26 cellular contexts compared by ENCODE assay signal in genomic region chr22:24752091-24752623, GRCh38. TPM values are rescaled to one million over a fixed set of nuclear protein-coding genes. Genes with fewer than 3 reads are reported as not detected.
"Had no signal": no experiment of that assay in that cellular context is flagged by ENCODE, and none has a peak within 500 bp of the region (broad histone marks: within the 10 kb centered on the region; RNA-seq: fewer than 3 reads in every experiment).

No MANE protein-coding gene starts in this region.

- H3K4me3 ChIP-seq: adrenal gland, colonic mucosa, SK-N-MC had no signal

- H3K36me3 Mint-ChIP-seq: activated naive CD8-positive, alpha-beta T cell treated with anti-CD3 and anti-CD28 coated beads, Interleukin-2, amount 10 ng/mL, durations not matched to agents 7 days and 5 days; T-cell had no signal

- H3K27ac ChIP-seq: adrenal gland, colonic mucosa, SK-N-MC, VCaP had no signal

- H3K4me1 ChIP-seq: colonic mucosa had no signal

- H3K36me3 ChIP-seq: adrenal gland, colonic mucosa had no signal

- H3K27ac Mint-ChIP-seq: activated CD4-positive, alpha-beta T cell treated with anti-CD3 and anti-CD28 coated beads for 36 hours; activated CD8-positive, alpha-beta T cell treated with anti-CD3 and anti-CD28 coated beads for 36 hours; activated naive CD8-positive, alpha-beta T cell treated with anti-CD3 and anti-CD28 coated beads, Interleukin-2, amount 10 ng/mL, durations not matched to agents 7 days and 5 days; T-cell had no signal

- DNase-seq: activated CD4-positive, alpha-beta T cell treated with anti-CD3 and anti-CD28 coated beads for 36 hours; activated CD8-positive, alpha-beta memory T cell treated with anti-CD3 and anti-CD28 coated beads, Interleukin-2, amount 50 U/mL, for 48 hours; activated CD8-positive, alpha-beta T cell treated with anti-CD3 and anti-CD28 coated beads for 36 hours; activated naive CD4-positive, alpha-beta T cell treated with anti-CD3 and anti-CD28 coated beads, Interleukin-2, amount 50 U/mL, for 16 hours; activated naive CD8-positive, alpha-beta T cell treated with anti-CD3 and anti-CD28 coated beads, Interleukin-2, amount 10 ng/mL, durations not matched to agents 7 days and 5 days; activated T-cell treated with anti-CD3 and anti-CD28 coated beads, Interleukin-2, amount 50 U/mL, for 1 hour; adrenal gland; anterior cingulate cortex; caudate nucleus; colonic mucosa; Karpas-422; MM.1S; NCI-H1105; NCI-H1436; NCI-H1694 treated with DMSO at 0.1 percent for 48 hours; NCI-H2029 treated with DMSO at 0.1 percent for 48 hours; NCI-H526 treated with DMSO at 0.1 percent for 48 hours; RPMI8226; T-cell; T-helper 2 cell had no signal

- H3K9me3 ChIP-seq: adrenal gland, colonic mucosa had no signal

- H3K27me3 Mint-ChIP-seq: activated CD8-positive, alpha-beta T cell treated with anti-CD3 and anti-CD28 coated beads for 36 hours had no signal

- H3K4me3 Mint-ChIP-seq: activated CD4-positive, alpha-beta T cell treated with anti-CD3 and anti-CD28 coated beads for 36 hours; activated CD8-positive, alpha-beta T cell treated with anti-CD3 and anti-CD28 coated beads for 36 hours; activated naive CD8-positive, alpha-beta T cell treated with anti-CD3 and anti-CD28 coated beads, Interleukin-2, amount 10 ng/mL, durations not matched to agents 7 days and 5 days; T-cell had no signal

- H3K4me1 Mint-ChIP-seq: activated CD4-positive, alpha-beta T cell treated with anti-CD3 and anti-CD28 coated beads for 36 hours; activated naive CD8-positive, alpha-beta T cell treated with anti-CD3 and anti-CD28 coated beads, Interleukin-2, amount 10 ng/mL, durations not matched to agents 7 days and 5 days; T-cell had no signal

- H3K9me3 Mint-ChIP-seq: activated CD8-positive, alpha-beta T cell treated with anti-CD3 and anti-CD28 coated beads for 36 hours; activated naive CD8-positive, alpha-beta T cell treated with anti-CD3 and anti-CD28 coated beads, Interleukin-2, amount 10 ng/mL, durations not matched to agents 7 days and 5 days; T-cell had no signal

- H3K27me3 ChIP-seq: adrenal gland, colonic mucosa had no signal

- ATAC-seq: activated CD4-positive, alpha-beta T cell treated with anti-CD3 and anti-CD28 coated beads for 36 hours; activated CD8-positive, alpha-beta T cell treated with anti-CD3 and anti-CD28 coated beads for 36 hours; Panc1; Right ventricle myocardium inferior; T-cell had no signal

RNA-seq across cellular contexts. Expression of gene PIWIL3, which starts 22.4 kb away (rescaled TPM):
- total RNA-seq: activated CD4-positive, alpha-beta T cell treated with anti-CD3 and anti-CD28 coated beads for 36 hours; activated CD8-positive, alpha-beta T cell treated with anti-CD3 and anti-CD28 coated beads for 36 hours; activated naive CD8-positive, alpha-beta T cell treated with anti-CD3 and anti-CD28 coated beads, Interleukin-2, amount 10 ng/mL, durations not matched to agents 7 days and 5 days; adrenal gland; cerebellum; colonic mucosa; OCI-LY7; Right ventricle myocardium inferior; T-cell had no signal
- polyA plus RNA-seq: adrenal gland had no signal

RNA-seq across cellular contexts. Expression of gene SGSM1, which starts 53.9 kb away (rescaled TPM):
- total RNA-seq: OCI-LY7 had no signal
